8 cellular contexts compared by ENCODE assay signal in the genomic region with DNA sequence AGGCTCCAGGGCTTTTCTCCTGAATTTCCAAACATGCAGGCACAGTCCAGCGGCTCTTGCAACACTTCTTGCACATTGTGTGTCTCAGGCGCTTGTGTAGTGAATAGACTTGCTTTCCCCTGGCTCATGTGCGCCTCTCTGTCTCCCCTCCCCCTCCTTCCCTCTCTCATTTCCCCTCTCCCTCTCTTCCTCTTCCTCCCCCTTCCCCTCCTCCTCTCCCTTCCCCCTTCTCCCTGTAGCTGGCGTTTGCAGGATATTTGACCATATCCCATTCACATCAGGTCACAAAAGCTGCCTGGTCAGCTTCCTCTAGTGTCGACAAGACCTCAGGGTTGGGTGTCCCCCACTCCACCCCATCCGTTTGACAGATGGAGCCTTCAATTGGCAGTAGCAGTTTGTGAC. TPM values are rescaled to one million over a fixed set of nuclear protein-coding genes. Genes with fewer than 3 reads are reported as not detected.
DNase-seq lines count a peak whose midpoint lies in the region; ATAC-seq and TF ChIP-seq lines count a peak whose summit lies in the region.

No MANE protein-coding gene starts in this region.

- H3K9me3 ChIP-seq in iPS-15b (ENCODE audit: control insufficient read depth, insufficient read depth, low read length) (no peaks in the 10 kb centered on the region), thyroid gland (no peaks in the 10 kb centered on the region), WERI-Rb-1 (ENCODE audit: severe bottlenecking) (no peaks in the 10 kb centered on the region)

- ATAC-seq in activated T-cell treated with anti-CD3 and anti-CD28 coated beads, Interleukin-2, amount 50 U/mL, for 4 hours, result no peak
- ATAC-seq in activated CD8-positive, alpha-beta T cell treated with anti-CD3 and anti-CD28 coated beads, Interleukin-2, amount 10 ng/mL, durations not matched to agents 7 days and 5 days, result no peak

- H3K9ac ChIP-seq in iPS-15b (ENCODE audit: low read depth, low read length), result no peak overlapping the region

- peak overlapping the region; percentile 66 for H3K4me3 ChIP-seq in iPS-15b (ENCODE audit: low read depth, low read length)
- H3K4me3 ChIP-seq in thyroid gland (replicated peaks in 1 of 3), result no peak overlapping the region
- no peak overlapping the region for H3K4me3 ChIP-seq in WERI-Rb-1 (ENCODE audit: low read depth, low read length)

- H3K4me1 Mint-ChIP-seq in activated T-cell treated with anti-CD3 and anti-CD28 coated beads, Interleukin-2, amount 50 U/mL, for 4 hours (ENCODE audit: low read depth), result peaks cover 57% of the 10 kb centered on the region
- peaks cover 39% of the 10 kb centered on the region for H3K4me1 Mint-ChIP-seq in activated CD8-positive, alpha-beta T cell treated with anti-CD3 and anti-CD28 coated beads, Interleukin-2, amount 10 ng/mL, durations not matched to agents 7 days and 5 days (ENCODE audit: low read depth)

- WGBS in thyroid gland, 2 donors, result 30 to 33% methylated on average over 6 of the region's 6 CpGs

- no peaks in the 10 kb centered on the region for H3K9me3 Mint-ChIP-seq in activated T-cell treated with anti-CD3 and anti-CD28 coated beads, Interleukin-2, amount 50 U/mL, for 4 hours
- no peaks in the 10 kb centered on the region for H3K9me3 Mint-ChIP-seq in activated CD8-positive, alpha-beta T cell treated with anti-CD3 and anti-CD28 coated beads, Interleukin-2, amount 10 ng/mL, durations not matched to agents 7 days and 5 days (ENCODE audit: insufficient read depth)

- TF ChIP-seq POLR2A in thyroid gland (IDR thresholded peaks at IDR 0.05), result no peak

- TF ChIP-seq CTCF in thyroid gland (IDR thresholded peaks at IDR 0.05) (no peak), WERI-Rb-1 (IDR thresholded peaks at IDR 0.05; ENCODE audit: low read depth, low read length) (no peak)

- intact Hi-C loops in thyroid gland (cut with DNase I), result no loop called here

- no peak overlapping the region for H3K27ac Mint-ChIP-seq in activated CD8-positive, alpha-beta T cell treated with anti-CD3 and anti-CD28 coated beads, Interleukin-2, amount 10 ng/mL, durations not matched to agents 7 days and 5 days

- H3K36me3 Mint-ChIP-seq in activated T-cell treated with anti-CD3 and anti-CD28 coated beads, Interleukin-2, amount 50 U/mL, for 4 hours (ENCODE audit: insufficient read depth), result peaks cover 9% of the 10 kb centered on the region
- peaks cover 23% of the 10 kb centered on the region for H3K36me3 Mint-ChIP-seq in activated CD8-positive, alpha-beta T cell treated with anti-CD3 and anti-CD28 coated beads, Interleukin-2, amount 10 ng/mL, durations not matched to agents 7 days and 5 days (ENCODE audit: low read depth)

- POLR2A ChIA-PET in activated CD8-positive, alpha-beta T cell treated with anti-CD3 and anti-CD28 coated beads, Interleukin-2, amount 10 ng/mL, durations not matched to agents 7 days and 5 days (lab: Charles Lee), result interaction anchor here (1.5 kb wide), 1 partner anchor 12 kb away, joined by 4 read pairs; no protein-coding TSS in a partner anchor

- H3K4me1 ChIP-seq in iPS-15b (ENCODE audit: control insufficient read depth, insufficient read depth, low read length), result peaks cover 4% of the 10 kb centered on the region
- peaks cover 0 to 5% of the 10 kb centered on the region in 2 donors for H3K4me1 ChIP-seq in thyroid gland

- peaks cover 2% of the 10 kb centered on the region for H3K36me3 ChIP-seq in iPS-15b (ENCODE audit: control insufficient read depth, insufficient read depth, low read length)
- no peaks in the 10 kb centered on the region for H3K36me3 ChIP-seq in thyroid gland
- no peaks in the 10 kb centered on the region for H3K36me3 ChIP-seq in WERI-Rb-1

- DNase-seq in activated T-cell treated with anti-CD3 and anti-CD28 coated beads, Interleukin-2, amount 50 U/mL, for 4 hours, result no peak
- DNase-seq in activated T-cell treated with anti-CD3 and anti-CD28 coated beads for 4 hours (no peak), thyroid gland (peak; percentile 13 to 14), WERI-Rb-1 (no peak)
- no peak for DNase-seq in activated CD8-positive, alpha-beta T cell treated with anti-CD3 and anti-CD28 coated beads, Interleukin-2, amount 10 ng/mL, durations not matched to agents 7 days and 5 days
- no peak for DNase-seq in activated CD4-positive, alpha-beta T cell treated with anti-CD3 and anti-CD28 coated beads, Interleukin-2, amount 50 U/mL, for 1 hour
- no peak for DNase-seq in central memory CD4-positive, alpha-beta T cell

- H3K4me3 Mint-ChIP-seq in activated T-cell treated with anti-CD3 and anti-CD28 coated beads, Interleukin-2, amount 50 U/mL, for 4 hours, result peak overlapping the region; percentile 87
- H3K4me3 Mint-ChIP-seq in activated CD8-positive, alpha-beta T cell treated with anti-CD3 and anti-CD28 coated beads, Interleukin-2, amount 10 ng/mL, durations not matched to agents 7 days and 5 days, result peak overlapping the region; percentile 79

- CTCF ChIA-PET in activated CD8-positive, alpha-beta T cell treated with anti-CD3 and anti-CD28 coated beads, Interleukin-2, amount 10 ng/mL, durations not matched to agents 7 days and 5 days (lab: Charles Lee), result interaction anchor here (1.6 to 1.9 kb wide), 3 partner anchors 11 to 111 kb away, joined by 3 to 5 read pairs (median 3); no protein-coding TSS in a partner anchor

- H3K27ac ChIP-seq in thyroid gland, result peak overlapping the region in 1 of 3 donors; percentile 10
- no peak overlapping the region for H3K27ac ChIP-seq in WERI-Rb-1

- no peaks in the 10 kb centered on the region for H3K27me3 Mint-ChIP-seq in activated T-cell treated with anti-CD3 and anti-CD28 coated beads, Interleukin-2, amount 50 U/mL, for 4 hours (ENCODE audit: low read depth)
- no peaks in the 10 kb centered on the region for H3K27me3 Mint-ChIP-seq in activated CD8-positive, alpha-beta T cell treated with anti-CD3 and anti-CD28 coated beads, Interleukin-2, amount 10 ng/mL, durations not matched to agents 7 days and 5 days (ENCODE audit: low read depth)

- H3K27me3 ChIP-seq in iPS-15b (ENCODE audit: control insufficient read depth, insufficient read depth, low read length) (no peaks in the 10 kb centered on the region), thyroid gland (no peaks in the 10 kb centered on the region), WERI-Rb-1 (ENCODE audit: insufficient read depth, low read depth, severe bottlenecking) (peaks cover 17% of the 10 kb centered on the region)

RNA-seq across cellular contexts. Expression of gene CHST7, which starts 2.4 kb away (rescaled TPM):
- 10 to 100 TPM in 1 of 3 donors, 1 to 10 TPM in 2; 8.3 to 10.4 (median 9.6) TPM for total RNA-seq in activated T-cell treated with anti-CD3 and anti-CD28 coated beads, Interleukin-2, amount 50 U/mL, for 4 hours
- 1 to 10 TPM; 5.4 to 6.5 TPM for total RNA-seq in activated CD8-positive, alpha-beta T cell treated with anti-CD3 and anti-CD28 coated beads, Interleukin-2, amount 10 ng/mL, durations not matched to agents 7 days and 5 days
- 10 to 100 TPM in 3 of 4 donors, 1 to 10 TPM in 1; 9.0 to 28.5 (median 20.4) TPM for total RNA-seq in thyroid gland

RNA-seq across cellular contexts. Expression of gene ZNF674, which starts 30.8 kb away (rescaled TPM):
- total RNA-seq in activated T-cell treated with anti-CD3 and anti-CD28 coated beads, Interleukin-2, amount 50 U/mL, for 4 hours, result under 1 TPM; 0.34 to 0.57 (median 0.53) TPM
- 1 to 10 TPM; 3.2 to 4.1 TPM for total RNA-seq in activated CD8-positive, alpha-beta T cell treated with anti-CD3 and anti-CD28 coated beads, Interleukin-2, amount 10 ng/mL, durations not matched to agents 7 days and 5 days
- total RNA-seq in thyroid gland, result 1 to 10 TPM; 2.9 to 9.3 (median 6.6) TPM

Comparison
In these comparisons a context has a peak if more than half of its experiments do, and no peak if none do; other contexts are left out.
1. DNase-seq: peak in thyroid gland (2 of 2); none in activated T-cell treated with anti-CD3 and anti-CD28 coated beads, Interleukin-2, amount 50 U/mL, for 4 hours (single experiment), activated T-cell treated with anti-CD3 and anti-CD28 coated beads for 4 hours (single experiment), activated CD8-positive, alpha-beta T cell treated with anti-CD3 and anti-CD28 coated beads, Interleukin-2, amount 10 ng/mL, durations not matched to agents 7 days and 5 days (single experiment), WERI-Rb-1 (single experiment), activated CD4-positive, alpha-beta T cell treated with anti-CD3 and anti-CD28 coated beads, Interleukin-2, amount 50 U/mL, for 1 hour (single experiment) and central memory CD4-positive, alpha-beta T cell (single experiment).